8 cellular contexts compared by ENCODE assay signal in the genomic region with DNA sequence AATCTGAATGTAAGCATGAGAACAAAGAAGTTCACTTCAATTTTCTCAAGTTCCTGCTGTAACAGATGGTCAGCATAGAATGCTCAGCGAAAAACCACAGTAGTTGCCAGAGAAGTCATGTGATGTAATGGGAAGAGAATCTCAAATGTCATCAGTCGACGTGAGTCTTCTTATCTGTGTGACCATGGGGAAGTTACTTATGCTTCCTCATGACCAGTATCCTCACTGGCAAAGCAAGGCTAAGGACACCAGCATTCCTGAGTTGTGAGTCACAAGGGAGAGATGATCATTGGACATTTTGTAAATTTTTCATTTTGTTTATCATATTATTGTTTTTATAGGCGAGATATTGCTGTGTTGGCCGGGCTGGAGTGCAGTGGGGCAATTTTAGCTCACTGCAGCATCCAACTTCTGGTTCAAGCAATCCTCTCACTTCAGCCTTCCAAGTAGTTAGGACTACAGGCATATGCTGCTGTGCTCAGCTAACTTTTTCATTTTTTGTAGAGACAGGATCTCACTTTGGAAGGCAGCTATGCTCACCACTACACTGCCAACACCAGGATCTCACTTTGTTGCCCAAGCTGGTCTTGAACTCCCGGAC. TPM values are rescaled to one million over a fixed set of nuclear protein-coding genes. Genes with fewer than 3 reads are reported as not detected.
DNase-seq lines count a peak whose midpoint lies in the region; ATAC-seq and TF ChIP-seq lines count a peak whose summit lies in the region.

No MANE protein-coding gene starts in this region.

- no peak overlapping the region for H3K9ac ChIP-seq in liver (ENCODE audit: low read depth in 1 of 2, low read length in 2 of 2)

- peak; percentile 37 to 54 for TF ChIP-seq RAD21 in liver (IDR thresholded peaks at IDR 0.05)

- H3K27me3 ChIP-seq in liver (ENCODE audit: control insufficient read depth in 4 of 4, insufficient read depth in 4 of 4, low read length in 3 of 4) (no peaks in the 10 kb centered on the region), aorta (ENCODE audit: control insufficient read depth in 1 of 2, insufficient read depth in 2 of 2, low read length in 1 of 2) (no peaks in the 10 kb centered on the region)

- DNase-seq in AG08396 (ENCODE audit: low spot score) (peak; percentile 85), NCI-H2171 (lab: John Stamatoyannopoulos, UW) (peak; percentile 56), cardiac fibroblast (ENCODE audit: low read depth in 2 of 2) (peak; percentile 99 to 100), aorta (no peak), NCI-H526 treated with DMSO at 0.1 percent for 48 hours (lab: John Stamatoyannopoulos, UW) (no peak)

- peak; percentile 83 for ATAC-seq in GM21576 (IDR thresholded peaks at IDR 0.05; ENCODE audit: unreplicated experiment)
- ATAC-seq in aorta (ENCODE audit: low FRiP score): peak; percentile 88
- ATAC-seq in GM18505 (IDR thresholded peaks at IDR 0.05; ENCODE audit: unreplicated experiment): no peak

- 69% methylated on average over 6 of the region's 6 CpGs for WGBS in liver
- WGBS in aorta, 2 donors: 23 to 27% methylated on average over 6 of the region's 6 CpGs

- no peak for TF ChIP-seq POLR2A in GM18505 (IDR thresholded peaks at IDR 0.05; ENCODE audit: borderline replicate concordance, extremely low read depth, insufficient read depth, insufficient read length)

- H3K27ac ChIP-seq in liver (ENCODE audit: low read depth in 1 of 2, low read length in 2 of 2): peak overlapping the region; percentile 53 to 56
- H3K27ac ChIP-seq in aorta (ENCODE audit: low read depth in 1 of 2, low read length in 2 of 2): no peak overlapping the region

- H3K36me3 ChIP-seq in liver (ENCODE audit: control insufficient read depth in 4 of 4, insufficient read depth in 3 of 4, low read depth in 1 of 4, low read length in 3 of 4): no peaks in the 10 kb centered on the region
- no peaks in the 10 kb centered on the region for H3K36me3 ChIP-seq in aorta (ENCODE audit: control insufficient read depth in 1 of 2, insufficient read depth in 2 of 2, low read length in 1 of 2)

- no peak for TF ChIP-seq CTCF in cardiac fibroblast (IDR thresholded peaks at IDR 0.05; ENCODE audit: low read depth, low read length)
- no peak for TF ChIP-seq CTCF in liver (IDR thresholded peaks at IDR 0.05; ENCODE audit: low read depth, low read length, missing input control)

- no peaks in the 10 kb centered on the region for H3K4me1 ChIP-seq in liver (ENCODE audit: control insufficient read depth in 4 of 4, insufficient read depth in 4 of 4, low read length in 3 of 4)
- peaks cover 0 to 3% of the 10 kb centered on the region in 2 donors for H3K4me1 ChIP-seq in aorta (ENCODE audit: control insufficient read depth in 1 of 2, insufficient read depth in 2 of 2, low read length in 2 of 2)

- intact Hi-C loops in aorta (cut with DNase I): no loop called here

- H3K9me3 ChIP-seq in liver (ENCODE audit: control insufficient read depth in 4 of 4, low read length in 3 of 4) (no peaks in the 10 kb centered on the region), aorta (ENCODE audit: control insufficient read depth, low read length) (no peaks in the 10 kb centered on the region)

- H3K4me3 ChIP-seq in cardiac fibroblast (replicated peaks in 1 of 2; ENCODE audit: low read depth in 2 of 2, low read length in 2 of 2) (no peak overlapping the region), liver (ENCODE audit: low read depth in 1 of 3, low read length in 3 of 3) (no peak overlapping the region), aorta (ENCODE audit: low read length in 2 of 2) (no peak overlapping the region)

TF ChIP-seq in liver, 16 proteins besides CTCF, POLR2A, EP300 and RAD21:
- TF ChIP-seq NR2F2 (IDR thresholded peaks at IDR 0.05) (peak; percentile 33), RXRA (IDR thresholded peaks at IDR 0.05) (peak in 1 of 2 donors; percentile 44), TAF1 (conservative IDR thresholded peaks at IDR 0.05) (no peak), MAX (IDR thresholded peaks at IDR 0.05) (no peak), JUND (IDR thresholded peaks at IDR 0.05) (peak; percentile 86 to 87), YY1 (IDR thresholded peaks at IDR 0.05) (peak; percentile 14), SP1 (IDR thresholded peaks at IDR 0.05) (peak; percentile 25), FOXA2 (IDR thresholded peaks at IDR 0.05) (no peak)

RNA-seq across cellular contexts. Expression of gene SGK1, which starts 21.9 kb away (rescaled TPM):
- total RNA-seq in liver (100 to 1,000 TPM in 1 of 2 donors, 10 to 100 TPM in 1; 39.0 to 113 TPM), aorta (100 to 1,000 TPM in 1 of 2 donors, 10 to 100 TPM in 1; 89.7 to 122 TPM)
- polyA plus RNA-seq in liver (10 to 100 TPM; 28.0 to 31.8 TPM), aorta (100 to 1,000 TPM in 1 of 2 donors, 10 to 100 TPM in 1; 11.3 to 150 TPM)

Comparison
In these comparisons a context has a peak if more than half of its experiments do, and no peak if none do; other contexts are left out.
1. DNase-seq: peak in AG08396 (single experiment), NCI-H2171 (single experiment) and cardiac fibroblast (2 of 2); none in aorta (0 of 2) and NCI-H526 treated with DMSO at 0.1 percent for 48 hours (single experiment).
2. H3K27ac ChIP-seq: peak in liver (2 of 2); none in aorta (0 of 2).